1 cellular context compared by ENCODE assay signal in genomic region chr17:80513892-80514291, GRCh38.
TF ChIP-seq lines count a peak whose summit lies in the region.

No MANE protein-coding gene starts in this region.

TF ChIP-seq in HEK293, 187 proteins besides CTCF, POLR2A, EP300 and RAD21 (continued from another document):
- no peak for TF ChIP-seq TSHZ1 (tag by site-specific recombination; IDR thresholded peaks at IDR 0.05; ENCODE audit: borderline replicate concordance)
- peak; percentile 52 for TF ChIP-seq SCRT2 (tag by site-specific recombination; IDR thresholded peaks at IDR 0.05)
